ENCODE assay signal across 10 cellular contexts in the genomic region with DNA sequence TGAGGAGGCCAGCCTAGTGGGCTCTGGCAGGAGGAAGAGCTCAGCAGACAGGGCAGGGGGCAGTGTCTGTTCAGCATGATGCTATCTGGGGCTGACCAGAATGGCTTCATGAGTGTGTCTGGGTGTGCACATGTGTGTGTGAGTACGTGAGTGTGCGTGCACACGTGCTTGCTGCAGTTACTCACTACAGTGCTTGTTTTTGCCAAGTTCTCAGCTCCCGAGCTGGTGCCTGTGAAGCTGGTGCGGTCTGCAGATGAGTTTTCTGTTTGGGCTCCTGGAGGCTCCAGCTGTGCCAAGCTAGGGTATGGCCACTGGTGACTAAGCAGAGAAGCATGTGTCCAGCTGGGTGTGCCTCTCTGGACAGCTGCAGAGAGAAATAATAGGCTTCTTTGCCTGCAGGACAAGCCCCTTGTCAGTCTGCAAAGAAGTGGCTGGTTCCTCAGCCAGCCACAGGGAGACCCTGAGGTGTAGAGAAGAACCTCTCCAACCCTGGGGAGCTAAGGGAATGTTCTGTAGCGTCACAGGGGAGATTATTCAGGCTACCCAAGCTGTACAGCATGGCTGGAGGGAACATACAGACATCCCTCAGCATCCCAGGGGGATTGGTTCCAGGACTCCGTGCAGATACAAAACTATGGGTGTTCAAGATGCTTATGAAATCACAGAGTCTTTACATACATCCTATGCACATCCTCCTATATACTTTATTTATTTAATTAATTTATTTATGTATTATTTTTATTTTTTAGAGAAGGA. TPM values are rescaled to one million over a fixed set of nuclear protein-coding genes. Genes with fewer than 3 reads are reported as not detected.
DNase-seq lines count a peak whose midpoint lies in the region; ATAC-seq and TF ChIP-seq lines count a peak whose summit lies in the region.
"Had no signal": no experiment of that assay in that cellular context is flagged by ENCODE, and none has a peak within 500 bp of the region (broad histone marks: within the 10 kb centered on the region; RNA-seq: fewer than 3 reads in every experiment).

No MANE protein-coding gene starts in this region.

- intact Hi-C loops in posterior vena cava (cut with DNase I), result no loop called here
- intact Hi-C loops in activated naive CD4-positive, alpha-beta T cell treated with anti-CD3 and anti-CD28 coated beads for 36 hours (cut with micrococcal nuclease), result no loop called here

- peak; percentile 17 for TF ChIP-seq CTCF in RWPE2 (IDR thresholded peaks at IDR 0.05; ENCODE audit: poor library complexity, severe bottlenecking)
- no peak for TF ChIP-seq CTCF in progenitor cell of endocrine pancreas (IDR thresholded peaks at IDR 0.05; ENCODE audit: unreplicated experiment)

- H3K36me3 ChIP-seq in RWPE2 (ENCODE audit: low read depth), result no peaks in the 10 kb centered on the region

- CTCF ChIA-PET in activated naive CD4-positive, alpha-beta T cell treated with anti-CD3 and anti-CD28 coated beads for 36 hours (lab: Charles Lee), result interaction anchor here (1.5 kb wide), 1 partner anchor 9 kb away, joined by 3 read pairs; no protein-coding TSS in a partner anchor

- no peaks in the 10 kb centered on the region for H3K9me3 ChIP-seq in RWPE2 (ENCODE audit: severe bottlenecking)

- peak; percentile 89 for ATAC-seq in RWPE2 (ENCODE audit: low read depth)
- ATAC-seq in activated T-helper 17 cell treated with anti-CD3 and anti-CD28 coated beads, Interleukin-2, amount 50 U/mL, for 72 hours (replicated peaks), result no peak
- ATAC-seq: activated T-cell treated with anti-CD3 and anti-CD28 coated beads, Interleukin-2, amount 50 U/mL, for 72 hours had no signal

- no peak overlapping the region for H3K4me3 Mint-ChIP-seq in activated T-helper 17 cell treated with anti-CD3 and anti-CD28 coated beads, Interleukin-2, amount 50 U/mL, for 72 hours
- H3K4me3 Mint-ChIP-seq in progenitor cell of endocrine pancreas (ENCODE audit: low read depth), result no peak overlapping the region
- no peak overlapping the region for H3K4me3 Mint-ChIP-seq in activated naive CD4-positive, alpha-beta T cell treated with anti-CD3 and anti-CD28 coated beads for 36 hours
- H3K4me3 Mint-ChIP-seq: activated T-cell treated with anti-CD3 and anti-CD28 coated beads, Interleukin-2, amount 50 U/mL, for 72 hours had no signal

- no peaks in the 10 kb centered on the region for H3K27me3 ChIP-seq in RWPE2 (ENCODE audit: insufficient read depth, poor library complexity, severe bottlenecking)

- H3K27ac ChIP-seq in RWPE2 (ENCODE audit: poor library complexity, severe bottlenecking), result peak overlapping the region; percentile 97

- peaks cover 53% of the 10 kb centered on the region for H3K4me1 ChIP-seq in RWPE2 (ENCODE audit: insufficient read depth, poor library complexity, severe bottlenecking)

- H3K27ac Mint-ChIP-seq in activated T-helper 17 cell treated with anti-CD3 and anti-CD28 coated beads, Interleukin-2, amount 50 U/mL, for 72 hours, result no peak overlapping the region
- no peak overlapping the region for H3K27ac Mint-ChIP-seq in progenitor cell of endocrine pancreas
- H3K27ac Mint-ChIP-seq in activated naive CD4-positive, alpha-beta T cell treated with anti-CD3 and anti-CD28 coated beads for 36 hours, result no peak overlapping the region
- H3K27ac Mint-ChIP-seq: activated T-cell treated with anti-CD3 and anti-CD28 coated beads, Interleukin-2, amount 50 U/mL, for 72 hours had no signal

- no peaks in the 10 kb centered on the region for H3K27me3 Mint-ChIP-seq in activated T-helper 17 cell treated with anti-CD3 and anti-CD28 coated beads, Interleukin-2, amount 50 U/mL, for 72 hours
- H3K27me3 Mint-ChIP-seq in progenitor cell of endocrine pancreas, result no peaks in the 10 kb centered on the region
- H3K27me3 Mint-ChIP-seq in activated naive CD4-positive, alpha-beta T cell treated with anti-CD3 and anti-CD28 coated beads for 36 hours (ENCODE audit: low read depth), result no peaks in the 10 kb centered on the region

- H3K4me1 Mint-ChIP-seq in activated T-helper 17 cell treated with anti-CD3 and anti-CD28 coated beads, Interleukin-2, amount 50 U/mL, for 72 hours, result no peaks in the 10 kb centered on the region
- peaks cover 3% of the 10 kb centered on the region for H3K4me1 Mint-ChIP-seq in progenitor cell of endocrine pancreas (ENCODE audit: low read depth)
- no peaks in the 10 kb centered on the region for H3K4me1 Mint-ChIP-seq in activated naive CD4-positive, alpha-beta T cell treated with anti-CD3 and anti-CD28 coated beads for 36 hours (ENCODE audit: low read depth)

- H3K4me3 ChIP-seq in RWPE2 (ENCODE audit: severe bottlenecking), result no peak overlapping the region

- H3K9me3 Mint-ChIP-seq in activated T-helper 17 cell treated with anti-CD3 and anti-CD28 coated beads, Interleukin-2, amount 50 U/mL, for 72 hours, result no peaks in the 10 kb centered on the region
- no peaks in the 10 kb centered on the region for H3K9me3 Mint-ChIP-seq in progenitor cell of endocrine pancreas (ENCODE audit: low read depth)
- no peaks in the 10 kb centered on the region for H3K9me3 Mint-ChIP-seq in activated naive CD4-positive, alpha-beta T cell treated with anti-CD3 and anti-CD28 coated beads for 36 hours
- H3K9me3 Mint-ChIP-seq: activated T-cell treated with anti-CD3 and anti-CD28 coated beads, Interleukin-2, amount 50 U/mL, for 72 hours had no signal

- peak; percentile 85 for DNase-seq in COLO829 (ENCODE audit: low spot score)
- peak; percentile 89 for DNase-seq in RWPE2 (ENCODE audit: low spot score)
- DNase-seq in fibroblast of the conjunctiva (ENCODE audit: low read depth), result peak; percentile 83
- peak; percentile 86 for DNase-seq in posterior vena cava (ENCODE audit: low spot score)
- DNase-seq in activated CD8-positive, alpha-beta memory T cell treated with anti-CD3 and anti-CD28 coated beads, Interleukin-2, amount 50 U/mL, for 48 hours, result no peak
- DNase-seq in progenitor cell of endocrine pancreas (ENCODE audit: low spot score, unreplicated experiment), result no peak
- DNase-seq in activated naive CD4-positive, alpha-beta T cell treated with anti-CD3 and anti-CD28 coated beads for 36 hours, result no peak
- DNase-seq: activated T-cell treated with anti-CD3 and anti-CD28 coated beads, Interleukin-2, amount 50 U/mL, for 72 hours; NCI-H510A had no signal

- no peaks in the 10 kb centered on the region for H3K36me3 Mint-ChIP-seq in activated T-helper 17 cell treated with anti-CD3 and anti-CD28 coated beads, Interleukin-2, amount 50 U/mL, for 72 hours (ENCODE audit: low read depth)
- H3K36me3 Mint-ChIP-seq in progenitor cell of endocrine pancreas (ENCODE audit: insufficient read depth), result no peaks in the 10 kb centered on the region
- no peaks in the 10 kb centered on the region for H3K36me3 Mint-ChIP-seq in activated naive CD4-positive, alpha-beta T cell treated with anti-CD3 and anti-CD28 coated beads for 36 hours (ENCODE audit: low read depth)

RNA-seq across cellular contexts. Expression of a gene that starts 40.2 kb away (rescaled TPM):
- total RNA-seq in posterior vena cava (1 to 10 TPM; 4.8 to 7.5 TPM), progenitor cell of endocrine pancreas (2.8 and 3.2 TPM in 2 replicates)
- 10 to 100 TPM; 13.9 to 22.8 TPM for total RNA-seq in activated T-helper 17 cell treated with anti-CD3 and anti-CD28 coated beads, Interleukin-2, amount 50 U/mL, for 72 hours
- total RNA-seq in activated naive CD4-positive, alpha-beta T cell treated with anti-CD3 and anti-CD28 coated beads for 36 hours, result 1 to 10 TPM; 4.4 to 5.1 TPM

RNA-seq across cellular contexts. Expression of a gene that starts 57.4 kb away (rescaled TPM):
- total RNA-seq in posterior vena cava (100 to 1,000 TPM in 1 of 2 donors, 10 to 100 TPM in 1; 99.5 to 103 TPM), progenitor cell of endocrine pancreas (4.8 and 5.3 TPM in 2 replicates)
- total RNA-seq in activated T-helper 17 cell treated with anti-CD3 and anti-CD28 coated beads, Interleukin-2, amount 50 U/mL, for 72 hours, result 1 to 10 TPM; 5.5 to 8.3 TPM
- under 1 TPM; 0.17 to 0.36 TPM for total RNA-seq in activated naive CD4-positive, alpha-beta T cell treated with anti-CD3 and anti-CD28 coated beads for 36 hours

Comparison
In these comparisons a context has a peak if more than half of its experiments do, and no peak if none do; other contexts are left out.
1. DNase-seq: peak in COLO829 (single experiment), RWPE2 (single experiment), fibroblast of the conjunctiva (single experiment) and posterior vena cava (single experiment); none in activated CD8-positive, alpha-beta memory T cell treated with anti-CD3 and anti-CD28 coated beads, Interleukin-2, amount 50 U/mL, for 48 hours (single experiment), progenitor cell of endocrine pancreas (single experiment) and activated naive CD4-positive, alpha-beta T cell treated with anti-CD3 and anti-CD28 coated beads for 36 hours (single experiment).
2. RNA of a gene that starts 57.4 kb away (total RNA-seq): 99.5 to 103 TPM in posterior vena cava; 5.5 to 8.3 TPM in activated T-helper 17 cell treated with anti-CD3 and anti-CD28 coated beads, Interleukin-2, amount 50 U/mL, for 72 hours, 4.8 to 5.3 TPM in progenitor cell of endocrine pancreas and 0.17 to 0.36 TPM in activated naive CD4-positive, alpha-beta T cell treated with anti-CD3 and anti-CD28 coated beads for 36 hours; every median in the first group is over 10 times any median in the second.